Comparison of ENCODE assay signal across 8 cellular contexts in genomic region chr4:24584175-24584850, GRCh38. TPM values are rescaled to one million over a fixed set of nuclear protein-coding genes. Genes with fewer than 3 reads are reported as not detected.
DNase-seq lines count a peak whose midpoint lies in the region; ATAC-seq, FAIRE-seq and TF ChIP-seq lines count a peak whose summit lies in the region.

DHX15 (minus strand) TSS chr4:24584554; CDS start chr4:24584393, 161 bp downstream.

- peak within 1 kb of the TSS; percentile 100 for H3K9ac ChIP-seq in HepG2 (ENCODE audit: insufficient read depth, low read depth, low read length)

- peaks cover 3% of the 10 kb centered on the region for H3K27me3 Mint-ChIP-seq in activated CD4-positive, alpha-beta memory T cell treated with anti-CD3 and anti-CD28 coated beads for 36 hours

- H3K9me3 Mint-ChIP-seq in activated CD4-positive, alpha-beta memory T cell treated with anti-CD3 and anti-CD28 coated beads for 36 hours, result no peaks in the 10 kb centered on the region

- intact Hi-C loops in activated CD4-positive, alpha-beta memory T cell treated with anti-CD3 and anti-CD28 coated beads for 36 hours (cut with micrococcal nuclease), result loop anchor here (1.0 to 10.0 kb wide), 9 partner anchors 37 to 1610 kb away; partner anchors contain the start of genes ANAPC4, PI4K2B, SEPSECS and ZCCHC4
- intact Hi-C loops in HepG2 (cut with micrococcal nuclease; ENCODE audit: unreplicated experiment), result loop anchor here (5.0 kb wide), 1 partner anchor 42 kb away; no protein-coding TSS in a partner anchor

- peaks cover 32% of the 10 kb centered on the region for H3K4me1 Mint-ChIP-seq in activated CD4-positive, alpha-beta memory T cell treated with anti-CD3 and anti-CD28 coated beads for 36 hours (ENCODE audit: low read depth)

- TF ChIP-seq CTCF in HepG2 (CRISPR knock-in tag; IDR thresholded peaks at IDR 0.05), result no peak

- CTCF ChIA-PET in activated CD4-positive, alpha-beta memory T cell treated with anti-CD3 and anti-CD28 coated beads for 36 hours (lab: Charles Lee), result interaction anchor here (0.7 to 1.0 kb wide), 5 partner anchors 12 to 728 kb away, joined by 3 to 5 read pairs (median 3); partner anchors contain the start of gene ZCCHC4
- CTCF ChIA-PET in HepG2 (lab: Yijun Ruan, JAX; ENCODE audit: low intra/inter-chr PET ratio, low total read pairs), result no interaction called here

- peak within 1 kb of the TSS; percentile 95 for H3K27ac Mint-ChIP-seq in activated CD4-positive, alpha-beta memory T cell treated with anti-CD3 and anti-CD28 coated beads for 36 hours

- POLR2A ChIA-PET in activated CD4-positive, alpha-beta memory T cell treated with anti-CD3 and anti-CD28 coated beads for 36 hours (lab: Charles Lee), result interaction anchor here (0.6 to 1.3 kb wide), 10 partner anchors 10 to 728 kb away, joined by 3 to 7 read pairs (median 4); partner anchors contain the start of genes SEPSECS and ZCCHC4
- POLR2A ChIA-PET in HepG2 (lab: Yijun Ruan, JAX), result interaction anchor here (0.8 to 1.8 kb wide), 16 partner anchors 10 to 792 kb away, joined by 3 to 19 read pairs (median 4); partner anchors contain the start of genes ANAPC4, PPARGC1A and SEPSECS

- TF ChIP-seq RAD21 in HepG2 (CRISPR knock-in tag; IDR thresholded peaks at IDR 0.05), result 0 out of 2 replicates have a peak, but pooled peaks have one; percentile 7

- peak within 1 kb of the TSS; percentile 96 to 99 (median 98) for H3K4me3 ChIP-seq in HepG2 (replicated peaks in 1 of 3; ENCODE audit: insufficient read depth in 1 of 3, low read depth in 2 of 3, low read length in 3 of 3)

- peaks cover 51% of the 10 kb centered on the region for H3K79me2 ChIP-seq in HepG2 (ENCODE audit: insufficient read depth, low read length)

- ATAC-seq in GM19397 (IDR thresholded peaks at IDR 0.05; ENCODE audit: unreplicated experiment) (peak; percentile 87), HG03571 (IDR thresholded peaks at IDR 0.05; ENCODE audit: unreplicated experiment) (peak; percentile 81), HepG2 (peak; percentile 94)

- TF ChIP-seq EP300 in HepG2 (IDR thresholded peaks at IDR 0.05; ENCODE audit: low read depth in 2 of 2, low read length in 2 of 2) (no peak), HepG2 (CRISPR knock-in tag; IDR thresholded peaks at IDR 0.05; ENCODE audit: borderline replicate concordance) (no peak; the same call in 1 of the 2 replicates)

- TSS peak; percentile 53 for BruUV-seq in HepG2 (replicated peaks; lab: Mats Ljungman, UMichigan)

- DNase-seq in CD1c-positive myeloid dendritic cell (ENCODE audit: extremely low spot score) (peak; percentile 98), NCI-H82 (lab: John Stamatoyannopoulos, UW) (peak; percentile 96), dermis microvascular lymphatic vessel endothelial cell (ENCODE audit: low read depth in 2 of 2) (peak; percentile 89 to 97), HepG2 (ENCODE audit: low spot score) (peak; percentile 92)
- peak; percentile 95 for DNase-seq in activated CD4-positive, alpha-beta memory T cell treated with anti-CD3 and anti-CD28 coated beads for 36 hours
- peak; percentile 94 for DNase-seq in stimulated activated CD4-positive, alpha-beta T cell treated with anti-CD3 and anti-CD28 coated beads, Interleukin-4, amount 100 ng/mL, for 1 hour

- peak; percentile 92 for FAIRE-seq in HepG2 (lab: Jason Lieb, UNC)

- peak within 1 kb of the TSS; percentile 91 for H3K4me2 ChIP-seq in HepG2 (ENCODE audit: low read depth, low read length)

- no peak within 1 kb of the TSS for H2AFZ ChIP-seq in HepG2 (ENCODE audit: low read length)

- peaks cover 43% of the 10 kb centered on the region for H4K20me1 ChIP-seq in HepG2 (ENCODE audit: insufficient read depth, low read length)

- H3K27ac ChIP-seq in HepG2 (ENCODE audit: extremely low read length, insufficient read depth, low read length), result peak within 1 kb of the TSS; percentile 96

- under 1% methylated on average over 33 of the region's 54 CpGs for WGBS in HepG2 (ENCODE audit: low lambda C conversion rate)

- H3K9me3 ChIP-seq in HepG2 (ENCODE audit: low read length), result no peaks in the 10 kb centered on the region

- peak within 1 kb of the TSS; percentile 94 for H3K4me3 Mint-ChIP-seq in activated CD4-positive, alpha-beta memory T cell treated with anti-CD3 and anti-CD28 coated beads for 36 hours

- in situ Hi-C loops in HepG2 (cut with HindIII; ENCODE audit: extremely low pct_ligation_motif_present, low pct_unique_long_range_greater_than_20kb), result loop anchor here (25.0 kb wide), 1 partner anchor 697 kb away; the partner anchor contains the start of gene PPARGC1A

- peak; percentile 83 to 85 for TF ChIP-seq POLR2A in HepG2 (IDR thresholded peaks at IDR 0.05; ENCODE audit: insufficient read depth in 1 of 2, low read depth in 2 of 2, low read length in 2 of 2)

- H3K36me3 Mint-ChIP-seq in activated CD4-positive, alpha-beta memory T cell treated with anti-CD3 and anti-CD28 coated beads for 36 hours, result peaks cover 31% of the 10 kb centered on the region

- H3K36me3 ChIP-seq in HepG2 (replicated peaks in 1 of 2; ENCODE audit: control insufficient read depth in 1 of 2, insufficient read depth in 2 of 2, low read length in 2 of 2), result peaks cover 4 to 14% of the 10 kb centered on the region in 2 experiments

- H3K4me1 ChIP-seq in HepG2 (ENCODE audit: insufficient read depth, low read length), result peaks cover 46% of the 10 kb centered on the region

- H3K27me3 ChIP-seq in HepG2 (ENCODE audit: control insufficient read depth in 1 of 2, insufficient read depth in 2 of 2, low read length in 2 of 2), result no peaks in the 10 kb centered on the region; a peak in 1 of 5 replicates

TF ChIP-seq in HepG2, 621 proteins besides CTCF, POLR2A, EP300 and RAD21 (continues in another document):
- peak; percentile 50; the same call in 1 of the 2 replicates for TF ChIP-seq ZNF446 (CRISPR knock-in tag; IDR thresholded peaks at IDR 0.05)
- no peak; the same call in 1 of the 2 replicates for TF ChIP-seq ZFP41 (CRISPR knock-in tag; IDR thresholded peaks at IDR 0.05; ENCODE audit: borderline replicate concordance)
- TF ChIP-seq ZNF10 (CRISPR knock-in tag; IDR thresholded peaks at IDR 0.05; ENCODE audit: borderline replicate concordance, low read depth), result no peak
- TF ChIP-seq THYN1 (CRISPR knock-in tag; IDR thresholded peaks at IDR 0.05; ENCODE audit: borderline replicate concordance, low read depth), result no peak
- no peak for TF ChIP-seq ZNF773 (CRISPR knock-in tag; IDR thresholded peaks at IDR 0.05; ENCODE audit: borderline replicate concordance)
- TF ChIP-seq ZNF33A (CRISPR knock-in tag; IDR thresholded peaks at IDR 0.05; ENCODE audit: borderline replicate concordance), result no peak
- no peak for TF ChIP-seq ZNF878 (CRISPR knock-in tag; IDR thresholded peaks at IDR 0.05)
- peak; percentile 73; the same call in 1 of the 2 replicates for TF ChIP-seq HDAC1 (CRISPR knock-in tag; IDR thresholded peaks at IDR 0.05)
- TF ChIP-seq NAIF1 (CRISPR knock-in tag; IDR thresholded peaks at IDR 0.05; ENCODE audit: borderline replicate concordance), result no peak; the same call in 1 of the 2 replicates
- 0 out of 2 replicates have a peak, but pooled peaks have one; percentile 69 for TF ChIP-seq ZNF850 (CRISPR knock-in tag; conservative IDR thresholded peaks at IDR 0.05)
- peak; percentile 38 for TF ChIP-seq NR2C2 (CRISPR knock-in tag; IDR thresholded peaks at IDR 0.05; ENCODE audit: borderline replicate concordance)

RNA-seq across cellular contexts. Expression of gene DHX15, which starts in this region (rescaled TPM):
- 100 to 1,000 TPM; 169 to 172 TPM for total RNA-seq in activated CD4-positive, alpha-beta memory T cell treated with anti-CD3 and anti-CD28 coated beads for 36 hours
- total RNA-seq in dermis microvascular lymphatic vessel endothelial cell (108 and 120 TPM in 2 replicates), HepG2 (2016; rRNA removed; fragmentation: Illumina TruSeq; extraction: Trizol) (165 and 198 TPM in 2 replicates)
- total RNA-seq in HepG2 (2016; cell fraction: cytosol; rRNA removed; fragmentation: Illumina TruSeq; extraction: Trizol; ENCODE audit: low read depth), result 19.0 and 24.6 TPM in 2 replicates
- total RNA-seq in HepG2 (2016; cell fraction: insoluble cytoplasmic fraction; rRNA removed; fragmentation: Illumina TruSeq; extraction: Trizol), result 159 and 207 TPM in 2 replicates
- total RNA-seq in HepG2 (2016; cell fraction: membrane; rRNA removed; fragmentation: Illumina TruSeq; extraction: Trizol), result 50.2 and 58.7 TPM in 2 replicates
- 250 and 254 TPM in 2 replicates for total RNA-seq in HepG2 (2016; cell fraction: nucleus; rRNA removed; fragmentation: Illumina TruSeq; extraction: Trizol)
- 77.2 and 92.9 TPM in 2 replicates for polyA plus RNA-seq in HepG2 (2011; rRNA removed)
- polyA plus RNA-seq in HepG2 (2011; cell fraction: cytosol; rRNA removed), result 33.7 and 45.6 TPM in 2 replicates
- polyA plus RNA-seq in HepG2 (2011; cell fraction: nucleus; rRNA removed), result 115 and 138 TPM in 2 replicates
- polyA plus RNA-seq in HepG2 (2012), result 79.8 and 86.1 TPM in 2 replicates
- polyA plus RNA-seq in HepG2 (2016; cell fraction: cytosol; fragmentation: Illumina TruSeq; extraction: Trizol; ENCODE audit: low read depth), result 9.6 and 13.3 TPM in 2 replicates
- polyA plus RNA-seq in HepG2 (2016; cell fraction: insoluble cytoplasmic fraction; fragmentation: Illumina TruSeq; extraction: Trizol; ENCODE audit: low read depth), result 153 and 171 TPM in 2 replicates
- 31.8 and 34.9 TPM in 2 replicates for polyA plus RNA-seq in HepG2 (2016; cell fraction: membrane; fragmentation: Illumina TruSeq; extraction: Trizol; ENCODE audit: low read depth)
- 187 and 190 TPM in 2 replicates for polyA plus RNA-seq in HepG2 (2016; cell fraction: nucleus; fragmentation: Illumina TruSeq; extraction: Trizol; ENCODE audit: insufficient read depth, low read depth)
- polyA minus RNA-seq in HepG2 (2011; rRNA and poly(A)+ RNA removed; ENCODE audit: low replicate concordance), result 100 and 159 TPM in 2 replicates
- 55.3 and 55.4 TPM in 2 replicates for polyA minus RNA-seq in HepG2 (2011; cell fraction: cytosol; rRNA and poly(A)+ RNA removed)
- polyA minus RNA-seq in HepG2 (2011; cell fraction: nucleus; rRNA and poly(A)+ RNA removed), result 424 and 461 TPM in 2 replicates

Comparison
In these comparisons a context has a peak if more than half of its experiments do, and no peak if none do; other contexts are left out.
1. Peak in every context shown above with its lines: DNase-seq, ATAC-seq, H3K4me3 ChIP-seq and H3K27ac ChIP-seq.